1 cellular context compared by ENCODE assay signal in the genomic region with DNA sequence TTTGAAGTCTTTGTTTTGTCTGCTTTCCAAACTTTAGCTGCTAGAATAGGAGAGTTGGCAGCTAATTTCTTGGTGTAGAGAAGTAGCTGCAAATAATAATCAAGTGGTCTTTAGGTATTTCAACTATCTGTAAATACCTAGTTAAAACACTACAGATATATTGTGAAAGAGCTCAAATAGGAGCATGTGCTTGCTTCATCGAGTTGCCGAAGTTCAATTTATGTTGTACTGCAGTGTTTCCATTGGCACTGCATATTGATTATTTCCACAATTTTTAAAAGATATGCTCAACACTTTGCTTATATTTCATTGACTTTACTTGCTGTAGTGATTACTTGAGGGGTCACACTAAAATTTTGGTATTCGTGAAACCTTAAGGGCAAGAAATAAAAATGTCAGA.
TF ChIP-seq lines count a peak whose summit lies in the region.

No MANE protein-coding gene starts in this region.

TF ChIP-seq in HepG2, 621 proteins besides CTCF, POLR2A, EP300 and RAD21 (continued from another document and continues in another):
- TF ChIP-seq, protein P1, sequence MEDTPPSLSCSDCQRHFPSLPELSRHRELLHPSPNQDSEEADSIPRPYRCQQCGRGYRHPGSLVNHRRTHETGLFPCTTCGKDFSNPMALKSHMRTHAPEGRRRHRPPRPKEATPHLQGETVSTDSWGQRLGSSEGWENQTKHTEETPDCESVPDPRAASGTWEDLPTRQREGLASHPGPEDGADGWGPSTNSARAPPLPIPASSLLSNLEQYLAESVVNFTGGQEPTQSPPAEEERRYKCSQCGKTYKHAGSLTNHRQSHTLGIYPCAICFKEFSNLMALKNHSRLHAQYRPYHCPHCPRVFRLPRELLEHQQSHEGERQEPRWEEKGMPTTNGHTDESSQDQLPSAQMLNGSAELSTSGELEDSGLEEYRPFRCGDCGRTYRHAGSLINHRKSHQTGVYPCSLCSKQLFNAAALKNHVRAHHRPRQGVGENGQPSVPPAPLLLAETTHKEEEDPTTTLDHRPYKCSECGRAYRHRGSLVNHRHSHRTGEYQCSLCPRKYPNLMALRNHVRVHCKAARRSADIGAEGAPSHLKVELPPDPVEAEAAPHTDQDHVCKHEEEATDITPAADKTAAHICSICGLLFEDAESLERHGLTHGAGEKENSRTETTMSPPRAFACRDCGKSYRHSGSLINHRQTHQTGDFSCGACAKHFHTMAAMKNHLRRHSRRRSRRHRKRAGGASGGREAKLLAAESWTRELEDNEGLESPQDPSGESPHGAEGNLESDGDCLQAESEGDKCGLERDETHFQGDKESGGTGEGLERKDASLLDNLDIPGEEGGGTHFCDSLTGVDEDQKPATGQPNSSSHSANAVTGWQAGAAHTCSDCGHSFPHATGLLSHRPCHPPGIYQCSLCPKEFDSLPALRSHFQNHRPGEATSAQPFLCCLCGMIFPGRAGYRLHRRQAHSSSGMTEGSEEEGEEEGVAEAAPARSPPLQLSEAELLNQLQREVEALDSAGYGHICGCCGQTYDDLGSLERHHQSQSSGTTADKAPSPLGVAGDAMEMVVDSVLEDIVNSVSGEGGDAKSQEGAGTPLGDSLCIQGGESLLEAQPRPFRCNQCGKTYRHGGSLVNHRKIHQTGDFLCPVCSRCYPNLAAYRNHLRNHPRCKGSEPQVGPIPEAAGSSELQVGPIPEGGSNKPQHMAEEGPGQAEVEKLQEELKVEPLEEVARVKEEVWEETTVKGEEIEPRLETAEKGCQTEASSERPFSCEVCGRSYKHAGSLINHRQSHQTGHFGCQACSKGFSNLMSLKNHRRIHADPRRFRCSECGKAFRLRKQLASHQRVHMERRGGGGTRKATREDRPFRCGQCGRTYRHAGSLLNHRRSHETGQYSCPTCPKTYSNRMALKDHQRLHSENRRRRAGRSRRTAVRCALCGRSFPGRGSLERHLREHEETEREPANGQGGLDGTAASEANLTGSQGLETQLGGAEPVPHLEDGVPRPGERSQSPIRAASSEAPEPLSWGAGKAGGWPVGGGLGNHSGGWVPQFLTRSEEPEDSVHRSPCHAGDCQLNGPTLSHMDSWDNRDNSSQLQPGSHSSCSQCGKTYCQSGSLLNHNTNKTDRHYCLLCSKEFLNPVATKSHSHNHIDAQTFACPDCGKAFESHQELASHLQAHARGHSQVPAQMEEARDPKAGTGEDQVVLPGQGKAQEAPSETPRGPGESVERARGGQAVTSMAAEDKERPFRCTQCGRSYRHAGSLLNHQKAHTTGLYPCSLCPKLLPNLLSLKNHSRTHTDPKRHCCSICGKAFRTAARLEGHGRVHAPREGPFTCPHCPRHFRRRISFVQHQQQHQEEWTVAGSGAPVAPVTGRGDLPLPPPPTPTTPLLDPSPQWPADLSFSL (CRISPR knock-in tag; IDR thresholded peaks at IDR 0.05), result no peak
- TF ChIP-seq, protein P2, sequence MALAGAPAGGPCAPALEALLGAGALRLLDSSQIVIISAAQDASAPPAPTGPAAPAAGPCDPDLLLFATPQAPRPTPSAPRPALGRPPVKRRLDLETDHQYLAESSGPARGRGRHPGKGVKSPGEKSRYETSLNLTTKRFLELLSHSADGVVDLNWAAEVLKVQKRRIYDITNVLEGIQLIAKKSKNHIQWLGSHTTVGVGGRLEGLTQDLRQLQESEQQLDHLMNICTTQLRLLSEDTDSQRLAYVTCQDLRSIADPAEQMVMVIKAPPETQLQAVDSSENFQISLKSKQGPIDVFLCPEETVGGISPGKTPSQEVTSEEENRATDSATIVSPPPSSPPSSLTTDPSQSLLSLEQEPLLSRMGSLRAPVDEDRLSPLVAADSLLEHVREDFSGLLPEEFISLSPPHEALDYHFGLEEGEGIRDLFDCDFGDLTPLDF (CRISPR knock-in tag; IDR thresholded peaks at IDR 0.05), result no peak
- TF ChIP-seq, protein P3, sequence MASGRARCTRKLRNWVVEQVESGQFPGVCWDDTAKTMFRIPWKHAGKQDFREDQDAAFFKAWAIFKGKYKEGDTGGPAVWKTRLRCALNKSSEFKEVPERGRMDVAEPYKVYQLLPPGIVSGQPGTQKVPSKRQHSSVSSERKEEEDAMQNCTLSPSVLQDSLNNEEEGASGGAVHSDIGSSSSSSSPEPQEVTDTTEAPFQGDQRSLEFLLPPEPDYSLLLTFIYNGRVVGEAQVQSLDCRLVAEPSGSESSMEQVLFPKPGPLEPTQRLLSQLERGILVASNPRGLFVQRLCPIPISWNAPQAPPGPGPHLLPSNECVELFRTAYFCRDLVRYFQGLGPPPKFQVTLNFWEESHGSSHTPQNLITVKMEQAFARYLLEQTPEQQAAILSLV (CRISPR knock-in tag; IDR thresholded peaks at IDR 0.05; ENCODE audit: borderline replicate concordance), result no peak
- TF ChIP-seq NFKB2 (CRISPR knock-in tag; IDR thresholded peaks at IDR 0.05; ENCODE audit: borderline replicate concordance), result no peak
- no peak for TF ChIP-seq SIX1 (CRISPR knock-in tag; IDR thresholded peaks at IDR 0.05; ENCODE audit: borderline replicate concordance)
- TF ChIP-seq, protein P4, sequence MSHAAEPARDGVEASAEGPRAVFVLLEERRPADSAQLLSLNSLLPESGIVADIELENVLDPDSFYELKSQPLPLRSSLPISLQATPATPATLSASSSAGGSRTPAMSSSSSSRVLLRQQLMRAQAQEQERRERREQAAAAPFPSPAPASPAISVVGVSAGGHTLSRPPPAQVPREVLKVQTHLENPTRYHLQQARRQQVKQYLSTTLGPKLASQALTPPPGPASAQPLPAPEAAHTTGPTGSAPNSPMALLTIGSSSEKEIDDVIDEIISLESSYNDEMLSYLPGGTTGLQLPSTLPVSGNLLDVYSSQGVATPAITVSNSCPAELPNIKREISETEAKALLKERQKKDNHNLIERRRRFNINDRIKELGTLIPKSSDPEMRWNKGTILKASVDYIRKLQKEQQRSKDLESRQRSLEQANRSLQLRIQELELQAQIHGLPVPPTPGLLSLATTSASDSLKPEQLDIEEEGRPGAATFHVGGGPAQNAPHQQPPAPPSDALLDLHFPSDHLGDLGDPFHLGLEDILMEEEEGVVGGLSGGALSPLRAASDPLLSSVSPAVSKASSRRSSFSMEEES (CRISPR knock-in tag; IDR thresholded peaks at IDR 0.05), result peak; percentile 63
- TF ChIP-seq NR2F2 (IDR thresholded peaks at IDR 0.05; ENCODE audit: borderline replicate concordance, low read depth), result no peak
- no peak for TF ChIP-seq MEIS1 (CRISPR knock-in tag; IDR thresholded peaks at IDR 0.05; ENCODE audit: borderline replicate concordance)
- no peak for TF ChIP-seq ZNF296 (CRISPR knock-in tag; conservative IDR thresholded peaks at IDR 0.05)
- no peak for TF ChIP-seq ZNF234 (CRISPR knock-in tag; conservative IDR thresholded peaks at IDR 0.05)
- no peak for TF ChIP-seq KLF16 (CRISPR knock-in tag; IDR thresholded peaks at IDR 0.05)
- peak; percentile 78 for TF ChIP-seq HNF4A (CRISPR knock-in tag; IDR thresholded peaks at IDR 0.05)
- TF ChIP-seq MAFK (conservative IDR thresholded peaks at IDR 0.05 in 1 of 2, IDR thresholded peaks at IDR 0.05 in 1 of 2; ENCODE audit: low read length in 2 of 2), result no peak
- TF ChIP-seq, protein P5, sequence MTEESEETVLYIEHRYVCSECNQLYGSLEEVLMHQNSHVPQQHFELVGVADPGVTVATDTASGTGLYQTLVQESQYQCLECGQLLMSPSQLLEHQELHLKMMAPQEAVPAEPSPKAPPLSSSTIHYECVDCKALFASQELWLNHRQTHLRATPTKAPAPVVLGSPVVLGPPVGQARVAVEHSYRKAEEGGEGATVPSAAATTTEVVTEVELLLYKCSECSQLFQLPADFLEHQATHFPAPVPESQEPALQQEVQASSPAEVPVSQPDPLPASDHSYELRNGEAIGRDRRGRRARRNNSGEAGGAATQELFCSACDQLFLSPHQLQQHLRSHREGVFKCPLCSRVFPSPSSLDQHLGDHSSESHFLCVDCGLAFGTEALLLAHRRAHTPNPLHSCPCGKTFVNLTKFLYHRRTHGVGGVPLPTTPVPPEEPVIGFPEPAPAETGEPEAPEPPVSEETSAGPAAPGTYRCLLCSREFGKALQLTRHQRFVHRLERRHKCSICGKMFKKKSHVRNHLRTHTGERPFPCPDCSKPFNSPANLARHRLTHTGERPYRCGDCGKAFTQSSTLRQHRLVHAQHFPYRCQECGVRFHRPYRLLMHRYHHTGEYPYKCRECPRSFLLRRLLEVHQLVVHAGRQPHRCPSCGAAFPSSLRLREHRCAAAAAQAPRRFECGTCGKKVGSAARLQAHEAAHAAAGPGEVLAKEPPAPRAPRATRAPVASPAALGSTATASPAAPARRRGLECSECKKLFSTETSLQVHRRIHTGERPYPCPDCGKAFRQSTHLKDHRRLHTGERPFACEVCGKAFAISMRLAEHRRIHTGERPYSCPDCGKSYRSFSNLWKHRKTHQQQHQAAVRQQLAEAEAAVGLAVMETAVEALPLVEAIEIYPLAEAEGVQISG (CRISPR knock-in tag; IDR thresholded peaks at IDR 0.05), result no peak
- no peak for TF ChIP-seq ZNF547 (CRISPR knock-in tag; IDR thresholded peaks at IDR 0.05)
- TF ChIP-seq, protein P6, sequence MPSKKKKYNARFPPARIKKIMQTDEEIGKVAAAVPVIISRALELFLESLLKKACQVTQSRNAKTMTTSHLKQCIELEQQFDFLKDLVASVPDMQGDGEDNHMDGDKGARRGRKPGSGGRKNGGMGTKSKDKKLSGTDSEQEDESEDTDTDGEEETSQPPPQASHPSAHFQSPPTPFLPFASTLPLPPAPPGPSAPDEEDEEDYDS (CRISPR knock-in tag; IDR thresholded peaks at IDR 0.05), result no peak
- no peak for TF ChIP-seq GTF3A (CRISPR knock-in tag; conservative IDR thresholded peaks at IDR 0.05)
- no peak for TF ChIP-seq SP1 (IDR thresholded peaks at IDR 0.05)
- TF ChIP-seq SP1 (CRISPR knock-in tag; IDR thresholded peaks at IDR 0.05), result no peak
- TF ChIP-seq PITX1 (CRISPR knock-in tag; IDR thresholded peaks at IDR 0.05), result no peak
- no peak for TF ChIP-seq ZNF260 (CRISPR knock-in tag; IDR thresholded peaks at IDR 0.05; ENCODE audit: borderline replicate concordance, low read depth)
- TF ChIP-seq SSRP1 (CRISPR knock-in tag; IDR thresholded peaks at IDR 0.05), result no peak
- no peak for TF ChIP-seq ZNF782 (CRISPR knock-in tag; IDR thresholded peaks at IDR 0.05; ENCODE audit: borderline replicate concordance)
- TF ChIP-seq, protein P7, sequence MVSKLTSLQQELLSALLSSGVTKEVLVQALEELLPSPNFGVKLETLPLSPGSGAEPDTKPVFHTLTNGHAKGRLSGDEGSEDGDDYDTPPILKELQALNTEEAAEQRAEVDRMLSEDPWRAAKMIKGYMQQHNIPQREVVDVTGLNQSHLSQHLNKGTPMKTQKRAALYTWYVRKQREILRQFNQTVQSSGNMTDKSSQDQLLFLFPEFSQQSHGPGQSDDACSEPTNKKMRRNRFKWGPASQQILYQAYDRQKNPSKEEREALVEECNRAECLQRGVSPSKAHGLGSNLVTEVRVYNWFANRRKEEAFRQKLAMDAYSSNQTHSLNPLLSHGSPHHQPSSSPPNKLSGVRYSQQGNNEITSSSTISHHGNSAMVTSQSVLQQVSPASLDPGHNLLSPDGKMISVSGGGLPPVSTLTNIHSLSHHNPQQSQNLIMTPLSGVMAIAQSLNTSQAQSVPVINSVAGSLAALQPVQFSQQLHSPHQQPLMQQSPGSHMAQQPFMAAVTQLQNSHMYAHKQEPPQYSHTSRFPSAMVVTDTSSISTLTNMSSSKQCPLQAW (CRISPR knock-in tag; IDR thresholded peaks at IDR 0.05), result no peak
- no peak for TF ChIP-seq BORCS8-MEF2B (CRISPR knock-in tag; IDR thresholded peaks at IDR 0.05)
- TF ChIP-seq ZNF670 (CRISPR knock-in tag; IDR thresholded peaks at IDR 0.05; ENCODE audit: borderline replicate concordance), result no peak
- TF ChIP-seq MYC (CRISPR knock-in tag; IDR thresholded peaks at IDR 0.05; ENCODE audit: borderline replicate concordance), result no peak
- TF ChIP-seq RBFOX2 (IDR thresholded peaks at IDR 0.05; ENCODE audit: low read depth, low read length), result no peak
- TF ChIP-seq JUN (CRISPR knock-in tag; IDR thresholded peaks at IDR 0.05), result no peak
- no peak for TF ChIP-seq ZNF30 (CRISPR knock-in tag; IDR thresholded peaks at IDR 0.05)
- TF ChIP-seq ARNT (IDR thresholded peaks at IDR 0.05), result no peak
- TF ChIP-seq, protein P8, sequence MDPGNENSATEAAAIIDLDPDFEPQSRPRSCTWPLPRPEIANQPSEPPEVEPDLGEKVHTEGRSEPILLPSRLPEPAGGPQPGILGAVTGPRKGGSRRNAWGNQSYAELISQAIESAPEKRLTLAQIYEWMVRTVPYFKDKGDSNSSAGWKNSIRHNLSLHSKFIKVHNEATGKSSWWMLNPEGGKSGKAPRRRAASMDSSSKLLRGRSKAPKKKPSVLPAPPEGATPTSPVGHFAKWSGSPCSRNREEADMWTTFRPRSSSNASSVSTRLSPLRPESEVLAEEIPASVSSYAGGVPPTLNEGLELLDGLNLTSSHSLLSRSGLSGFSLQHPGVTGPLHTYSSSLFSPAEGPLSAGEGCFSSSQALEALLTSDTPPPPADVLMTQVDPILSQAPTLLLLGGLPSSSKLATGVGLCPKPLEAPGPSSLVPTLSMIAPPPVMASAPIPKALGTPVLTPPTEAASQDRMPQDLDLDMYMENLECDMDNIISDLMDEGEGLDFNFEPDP (CRISPR knock-in tag; conservative IDR thresholded peaks at IDR 0.05), result no peak
- no peak for TF ChIP-seq ZNF777 (CRISPR knock-in tag; IDR thresholded peaks at IDR 0.05)
- TF ChIP-seq ZNF24 (IDR thresholded peaks at IDR 0.05), result no peak
- no peak for TF ChIP-seq ZFAT (CRISPR knock-in tag; conservative IDR thresholded peaks at IDR 0.05)
- TF ChIP-seq, protein P9, sequence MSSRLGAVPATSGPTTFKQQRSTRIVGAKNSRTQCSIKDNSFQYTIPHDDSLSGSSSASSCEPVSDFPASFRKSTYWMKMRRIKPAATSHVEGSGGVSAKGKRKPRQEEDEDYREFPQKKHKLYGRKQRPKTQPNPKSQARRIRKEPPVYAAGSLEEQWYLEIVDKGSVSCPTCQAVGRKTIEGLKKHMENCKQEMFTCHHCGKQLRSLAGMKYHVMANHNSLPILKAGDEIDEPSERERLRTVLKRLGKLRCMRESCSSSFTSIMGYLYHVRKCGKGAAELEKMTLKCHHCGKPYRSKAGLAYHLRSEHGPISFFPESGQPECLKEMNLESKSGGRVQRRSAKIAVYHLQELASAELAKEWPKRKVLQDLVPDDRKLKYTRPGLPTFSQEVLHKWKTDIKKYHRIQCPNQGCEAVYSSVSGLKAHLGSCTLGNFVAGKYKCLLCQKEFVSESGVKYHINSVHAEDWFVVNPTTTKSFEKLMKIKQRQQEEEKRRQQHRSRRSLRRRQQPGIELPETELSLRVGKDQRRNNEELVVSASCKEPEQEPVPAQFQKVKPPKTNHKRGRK (CRISPR knock-in tag; IDR thresholded peaks at IDR 0.05), result no peak
- TF ChIP-seq GATA4 (IDR thresholded peaks at IDR 0.05; ENCODE audit: borderline replicate concordance, low read depth), result no peak
